ENCODE assay signal across 8 cellular contexts in the genomic region with DNA sequence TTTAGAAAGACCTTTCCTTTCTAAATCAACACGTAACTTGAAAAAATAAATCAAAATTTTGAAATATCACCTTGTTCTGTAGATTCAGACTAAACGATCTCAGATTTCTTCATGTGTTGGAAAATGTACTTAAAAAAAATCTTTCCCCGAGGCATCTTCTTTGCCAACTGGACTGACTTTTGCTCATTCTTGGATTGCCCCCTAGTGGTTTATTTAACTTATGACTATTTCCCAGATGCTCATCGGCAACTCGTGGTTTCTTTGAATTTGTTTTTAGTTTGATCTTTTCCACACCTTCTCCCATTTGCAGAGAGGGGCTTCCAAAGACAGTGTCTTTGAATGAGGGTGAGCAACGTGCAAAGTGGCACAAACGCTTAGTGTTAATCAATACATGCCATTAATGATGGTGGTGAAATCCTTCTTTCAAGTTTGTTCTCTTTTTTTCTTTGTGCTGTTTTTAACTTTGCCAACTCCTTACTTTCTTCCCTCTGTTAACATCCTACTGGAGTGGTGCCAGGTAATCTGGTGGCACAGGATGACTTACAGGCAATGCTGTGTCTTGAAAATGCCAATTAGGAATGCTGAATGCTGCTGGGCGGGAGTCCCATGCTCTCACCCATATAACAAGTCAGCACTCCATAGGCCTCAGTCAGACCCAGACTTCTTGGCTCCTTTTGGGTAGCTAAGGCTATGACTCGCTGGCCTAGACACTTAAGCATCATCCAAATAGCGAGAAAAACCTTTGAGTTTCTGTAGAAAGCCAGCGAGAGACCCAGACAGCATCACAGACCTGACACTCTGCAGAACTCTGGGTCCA. TPM values are rescaled to one million over a fixed set of nuclear protein-coding genes. Genes with fewer than 3 reads are reported as not detected.
DNase-seq lines count a peak whose midpoint lies in the region; ATAC-seq and TF ChIP-seq lines count a peak whose summit lies in the region.

No MANE protein-coding gene starts in this region.

- no peak overlapping the region for H4K91ac ChIP-seq in neuronal stem cell (ENCODE audit: low read depth, low read length, poor library complexity)

- no peak overlapping the region for H3K4ac ChIP-seq in neuronal stem cell (ENCODE audit: low read length)

- H3K4me1 Mint-ChIP-seq in activated T-helper 1 cell treated with anti-CD3 and anti-CD28 coated beads, Interleukin-12 subunit alpha, Interleukin-12 subunit beta, Interleukin-2, Interleukin-4 antibody, amounts not matched to agents 30 ng/mL and 10 ng/mL and 1 ng/mL, durations not matched to agents 14 hours and 24 hours and 36 hours (ENCODE audit: low read depth): peaks cover 31% of the 10 kb centered on the region

- peaks cover 24% of the 10 kb centered on the region for H3K27me3 Mint-ChIP-seq in activated T-helper 1 cell treated with anti-CD3 and anti-CD28 coated beads, Interleukin-12 subunit alpha, Interleukin-12 subunit beta, Interleukin-2, Interleukin-4 antibody, amounts not matched to agents 30 ng/mL and 10 ng/mL and 1 ng/mL, durations not matched to agents 14 hours and 24 hours and 36 hours (ENCODE audit: insufficient read depth)

- no peak overlapping the region for H3K4me3 Mint-ChIP-seq in activated T-helper 1 cell treated with anti-CD3 and anti-CD28 coated beads, Interleukin-12 subunit alpha, Interleukin-12 subunit beta, Interleukin-2, Interleukin-4 antibody, amounts not matched to agents 30 ng/mL and 10 ng/mL and 1 ng/mL, durations not matched to agents 14 hours and 24 hours and 36 hours

- H3K79me1 ChIP-seq in neuronal stem cell (ENCODE audit: low read depth, low read length): peaks cover 3% of the 10 kb centered on the region

- TF ChIP-seq CTCF in BE2C (IDR thresholded peaks at IDR 0.05; ENCODE audit: low read depth, low read length): peak; percentile 69

- H3K27ac ChIP-seq in SJSA1: peak overlapping the region; percentile 14; the same call in 1 of the 2 replicates
- H3K27ac ChIP-seq in neuronal stem cell (replicated peaks; ENCODE audit: low read length): peak overlapping the region; percentile 11

- H2BK15ac ChIP-seq in neuronal stem cell (ENCODE audit: low read length): no peak overlapping the region

- H3K27ac Mint-ChIP-seq in activated T-helper 1 cell treated with anti-CD3 and anti-CD28 coated beads, Interleukin-12 subunit alpha, Interleukin-12 subunit beta, Interleukin-2, Interleukin-4 antibody, amounts not matched to agents 30 ng/mL and 10 ng/mL and 1 ng/mL, durations not matched to agents 14 hours and 24 hours and 36 hours: no peak overlapping the region

- H2BK5ac ChIP-seq in neuronal stem cell (ENCODE audit: low read length): no peak overlapping the region

- H3K9me3 ChIP-seq in BE2C: no peaks in the 10 kb centered on the region
- H3K9me3 ChIP-seq in SJSA1 (replicated peaks): no peaks in the 10 kb centered on the region
- peaks cover 2 to 12% of the 10 kb centered on the region in 2 donors for H3K9me3 ChIP-seq in neuronal stem cell (replicated peaks in 1 of 2; ENCODE audit: control insufficient read depth in 2 of 2, insufficient read depth in 1 of 2, low read depth in 1 of 2, low read length in 2 of 2)

- intact Hi-C loops in activated T-helper 1 cell treated with anti-CD3 and anti-CD28 coated beads, Interleukin-12 subunit alpha, Interleukin-12 subunit beta, Interleukin-2, Interleukin-4 antibody, amounts not matched to agents 30 ng/mL and 10 ng/mL and 1 ng/mL, durations not matched to agents 14 hours and 24 hours and 36 hours (cut with micrococcal nuclease): loop anchor here (1.0 to 5.0 kb wide), 8 partner anchors 16 to 1223 kb away; a partner anchor contains a TSS

- no peak overlapping the region for H3K9ac ChIP-seq in neuronal stem cell (ENCODE audit: low read depth, low read length, poor library complexity)

- no peak overlapping the region for H2BK120ac ChIP-seq in neuronal stem cell (ENCODE audit: low read depth, low read length)

- H3K14ac ChIP-seq in neuronal stem cell (ENCODE audit: low read length): no peak overlapping the region

- H3K23ac ChIP-seq in neuronal stem cell (ENCODE audit: low read depth, low read length, poor library complexity): no peak overlapping the region

- no peaks in the 10 kb centered on the region for H3K27me3 ChIP-seq in BE2C
- no peaks in the 10 kb centered on the region for H3K27me3 ChIP-seq in SJSA1 (replicated peaks)
- no peaks in the 10 kb centered on the region for H3K27me3 ChIP-seq in neuronal stem cell (ENCODE audit: control insufficient read depth in 3 of 3, insufficient read depth in 3 of 3, low read depth in 1 of 3, low read length in 3 of 3)

- WGBS in neuronal stem cell (ENCODE audit: extremely low coverage in 2 of 2, insufficient read length in 2 of 2, insufficient replicate concordance in 1 of 2), 2 donors: no CpG with 5 or more reads among the region's 11 CpGs

- no peaks in the 10 kb centered on the region for H3K4me1 ChIP-seq in BE2C
- peaks cover 49% of the 10 kb centered on the region for H3K4me1 ChIP-seq in SJSA1 (replicated peaks)
- H3K4me1 ChIP-seq in neuronal stem cell (ENCODE audit: control insufficient read depth in 2 of 2, insufficient read depth in 1 of 2, low read depth in 1 of 2, low read length in 2 of 2): peaks cover 11 to 21% of the 10 kb centered on the region in 2 donors

- H3K9me3 Mint-ChIP-seq in activated T-helper 1 cell treated with anti-CD3 and anti-CD28 coated beads, Interleukin-12 subunit alpha, Interleukin-12 subunit beta, Interleukin-2, Interleukin-4 antibody, amounts not matched to agents 30 ng/mL and 10 ng/mL and 1 ng/mL, durations not matched to agents 14 hours and 24 hours and 36 hours: no peaks in the 10 kb centered on the region

- H2AFZ ChIP-seq in neuronal stem cell (ENCODE audit: low read length): peak overlapping the region; percentile 36

- no peak overlapping the region for H2BK12ac ChIP-seq in neuronal stem cell (ENCODE audit: low read length)

- DNase-seq in BE2C (no peak), NCI-H1105 (lab: John Stamatoyannopoulos, UW) (peak; percentile 54), SJSA1 (ENCODE audit: low read depth in 1 of 2, low spot score in 2 of 2) (peak; percentile 45 to 52), fibroblast of gingiva (ENCODE audit: low read depth) (peak; percentile 68), neuronal stem cell (ENCODE audit: low spot score) (no peak)
- DNase-seq in activated T-helper 1 cell treated with anti-CD3 and anti-CD28 coated beads, Interleukin-12 subunit alpha, Interleukin-12 subunit beta, Interleukin-2, Interleukin-4 antibody, amounts not matched to agents 30 ng/mL and 10 ng/mL and 1 ng/mL, durations not matched to agents 14 hours and 24 hours and 36 hours (ENCODE audit: low spot score): no peak

- ATAC-seq in GM19438 (IDR thresholded peaks at IDR 0.05; ENCODE audit: low read depth, unreplicated experiment): peak; percentile 56
- no peak for ATAC-seq in GM19467 (IDR thresholded peaks at IDR 0.05; ENCODE audit: unreplicated experiment)

- H2AK5ac ChIP-seq in neuronal stem cell (ENCODE audit: low read depth, low read length): no peak overlapping the region

- H3K4me3 ChIP-seq in BE2C (ENCODE audit: low read depth, low read length): no peak overlapping the region
- H3K4me3 ChIP-seq in SJSA1: no peak overlapping the region
- no peak overlapping the region for H3K4me3 ChIP-seq in neuronal stem cell (ENCODE audit: low read length in 2 of 2)

- H3K18ac ChIP-seq in neuronal stem cell (ENCODE audit: low read length): no peak overlapping the region

- H4K8ac ChIP-seq in neuronal stem cell (ENCODE audit: low read depth, low read length): no peak overlapping the region

- H3K4me2 ChIP-seq in neuronal stem cell (ENCODE audit: insufficient read depth, low read length, poor library complexity, severe bottlenecking): no peak overlapping the region

- H3K36me3 ChIP-seq in BE2C (no peaks in the 10 kb centered on the region), SJSA1 (no peaks in the 10 kb centered on the region), neuronal stem cell (replicated peaks in 1 of 2; ENCODE audit: control insufficient read depth in 2 of 2, insufficient read depth in 2 of 2, low read length in 2 of 2) (peaks cover 2 to 18% of the 10 kb centered on the region in 2 donors)

- H3K36me3 Mint-ChIP-seq in activated T-helper 1 cell treated with anti-CD3 and anti-CD28 coated beads, Interleukin-12 subunit alpha, Interleukin-12 subunit beta, Interleukin-2, Interleukin-4 antibody, amounts not matched to agents 30 ng/mL and 10 ng/mL and 1 ng/mL, durations not matched to agents 14 hours and 24 hours and 36 hours (ENCODE audit: low read depth): peaks cover under 1% of the 10 kb centered on the region

RNA-seq across cellular contexts. Expression of a gene that starts 18.3 kb away (rescaled TPM):
- polyA plus RNA-seq in BE2C (2012; ENCODE audit: insufficient read depth, insufficient read length, low read depth): 0.49 TPM
- 54.6 and 71.6 TPM in 2 replicates for total RNA-seq in SJSA1 (2014; rRNA removed; shearing (Covaris generic))
- 287 TPM for polyA plus RNA-seq in neuronal stem cell (2013, experiment 1 of 2)
- 281 TPM for polyA plus RNA-seq in neuronal stem cell (2013, experiment 2 of 2)
- total RNA-seq in activated T-helper 1 cell treated with anti-CD3 and anti-CD28 coated beads, Interleukin-12 subunit alpha, Interleukin-12 subunit beta, Interleukin-2, Interleukin-4 antibody, amounts not matched to agents 30 ng/mL and 10 ng/mL and 1 ng/mL, durations not matched to agents 14 hours and 24 hours and 36 hours: 77.2 and 83.0 TPM in 2 replicates

Comparison
In these comparisons a context has a peak if more than half of its experiments do, and no peak if none do; other contexts are left out.
1. DNase-seq: peak in NCI-H1105 (single experiment), SJSA1 (2 of 2) and fibroblast of gingiva (single experiment); none in BE2C (single experiment), neuronal stem cell (single experiment) and activated T-helper 1 cell treated with anti-CD3 and anti-CD28 coated beads, Interleukin-12 subunit alpha, Interleukin-12 subunit beta, Interleukin-2, Interleukin-4 antibody, amounts not matched to agents 30 ng/mL and 10 ng/mL and 1 ng/mL, durations not matched to agents 14 hours and 24 hours and 36 hours (single experiment).